In the genomic region with DNA sequence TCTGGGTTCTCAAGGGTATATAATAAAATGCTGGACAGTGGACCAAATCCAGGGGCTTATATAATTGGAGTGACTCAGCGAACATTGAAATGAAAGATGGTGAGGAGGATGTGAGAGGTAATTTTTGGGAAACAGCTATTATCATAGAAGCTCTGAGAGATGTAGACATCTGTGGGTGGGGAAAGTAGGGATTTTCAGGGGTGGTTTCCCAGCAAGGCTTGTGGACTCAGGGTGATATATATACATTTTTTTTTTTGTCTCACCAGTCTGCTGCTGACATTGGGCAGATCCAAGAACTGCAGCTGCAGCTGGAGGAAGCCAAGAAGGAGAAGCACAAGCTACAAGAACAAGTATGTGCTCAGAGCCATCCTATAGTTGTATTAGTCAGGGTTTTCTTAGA, we compare ENCODE assay signal across 22 cellular contexts.
DNase-seq lines count a peak whose midpoint lies in the region; ATAC-seq, FAIRE-seq and TF ChIP-seq lines count a peak whose summit lies in the region.
"Had no signal": no experiment of that assay in that cellular context is flagged by ENCODE, and none has a peak within 500 bp of the region (broad histone marks: within the 10 kb centered on the region; RNA-seq: fewer than 3 reads in every experiment).

No MANE protein-coding gene starts in this region.

- DNase-seq in activated CD4-positive, alpha-beta T cell treated with anti-CD3 and anti-CD28 coated beads for 36 hours: peak; percentile 7
- DNase-seq in activated CD4-positive, alpha-beta T cell treated with anti-CD3 and anti-CD28 coated beads for 1 hour: no peak
- DNase-seq in GM12892 (ENCODE audit: insufficient read length): peak; percentile 26
- DNase-seq in hepatocyte (ENCODE audit: low spot score): no peak
- DNase-seq in HPDE6-E6E7 (ENCODE audit: extremely low spot score): no peak
- DNase-seq in substantia nigra (lab: John Stamatoyannopoulos, UW): no peak
- DNase-seq: 8988T; CD8-positive, alpha-beta T cell; H7; Kasumi-1; NCI-H1694; NCI-H2081; NCI-H2171 treated with DMSO at 0.1 percent for 48 hours; NCI-H524 treated with DMSO at 0.1 percent for 48 hours; PC-9; RPMI8226; SHP77; SW 1271 had no signal

- H3K4me2 ChIP-seq in OCI-LY3 (ENCODE audit: low read length) (peak overlapping the region; percentile 78), hepatocyte (no peak overlapping the region)
- H3K4me2 ChIP-seq: PC-9 had no signal

- WGBS in hepatocyte (ENCODE audit: low lambda C conversion rate, missing lambda C conversion rate): 83% methylated on average over 1 of the region's 1 CpG

- CTCF ChIA-PET in activated CD4-positive, alpha-beta T cell treated with anti-CD3 and anti-CD28 coated beads for 36 hours (lab: Charles Lee): interaction anchor here (0.7 kb wide), 1 partner anchor 409 kb away, joined by 3 read pairs; no protein-coding TSS in a partner anchor

- H3K27ac ChIP-seq in OCI-LY3 (ENCODE audit: low read length) (peak overlapping the region; percentile 97), hepatocyte (no peak overlapping the region), substantia nigra (ENCODE audit: low read depth, low read length, poor library complexity, severe bottlenecking) (no peak overlapping the region)
- H3K27ac ChIP-seq: BLaER1 treated with 17β-estradiol and CSF1 and Interleukin-3, amounts not matched to agents 10 nM and 100 nM; PC-9 had no signal

- H2AFZ ChIP-seq in OCI-LY3 (ENCODE audit: low read depth, low read length) (no peak overlapping the region), hepatocyte (no peak overlapping the region)
- H2AFZ ChIP-seq: PC-9 had no signal

- no peak overlapping the region for H3K4me3 Mint-ChIP-seq in activated CD4-positive, alpha-beta T cell treated with anti-CD3 and anti-CD28 coated beads for 36 hours
- H3K4me3 Mint-ChIP-seq in stimulated activated memory B cell treated with anti-CD40 and anti-IgM and Interleukin-4, amounts not matched to agents 10 μg/mL and 1 μg/mL and 100 μg/mL, for 72 hours: no peak overlapping the region
- H3K4me3 Mint-ChIP-seq: CD8-positive, alpha-beta T cell had no signal

- TF ChIP-seq POLR2A in GM12892 (IDR thresholded peaks at IDR 0.05; ENCODE audit: low read depth, low read length): no peak

- no peak overlapping the region for H3K27ac Mint-ChIP-seq in activated CD4-positive, alpha-beta T cell treated with anti-CD3 and anti-CD28 coated beads for 36 hours
- H3K27ac Mint-ChIP-seq in stimulated activated memory B cell treated with anti-CD40 and anti-IgM and Interleukin-4, amounts not matched to agents 10 μg/mL and 1 μg/mL and 100 μg/mL, for 72 hours: no peak overlapping the region
- H3K27ac Mint-ChIP-seq: CD8-positive, alpha-beta T cell had no signal

- H3K4me3 ChIP-seq in OCI-LY3 (ENCODE audit: low read length) (peak overlapping the region; percentile 50), hepatocyte (no peak overlapping the region)
- H3K4me3 ChIP-seq: BLaER1 treated with 17β-estradiol and CSF1 and Interleukin-3, amounts not matched to agents 10 nM and 100 nM; PC-9 had no signal

- H4K20me1 ChIP-seq in OCI-LY3 (ENCODE audit: insufficient read depth, low read length) (no peaks in the 10 kb centered on the region), hepatocyte (ENCODE audit: insufficient read depth, poor library complexity, severe bottlenecking) (no peaks in the 10 kb centered on the region)
- H4K20me1 ChIP-seq: BLaER1 treated with 17β-estradiol and CSF1 and Interleukin-3, amounts not matched to agents 10 nM and 100 nM had no signal

- peaks cover 14% of the 10 kb centered on the region for H3K79me2 ChIP-seq in OCI-LY3 (ENCODE audit: low read length)
- no peaks in the 10 kb centered on the region for H3K79me2 ChIP-seq in hepatocyte

- no peaks in the 10 kb centered on the region for H3K9me3 Mint-ChIP-seq in activated CD4-positive, alpha-beta T cell treated with anti-CD3 and anti-CD28 coated beads for 36 hours (ENCODE audit: low read depth)
- peaks cover 6% of the 10 kb centered on the region for H3K9me3 Mint-ChIP-seq in stimulated activated memory B cell treated with anti-CD40 and anti-IgM and Interleukin-4, amounts not matched to agents 10 μg/mL and 1 μg/mL and 100 μg/mL, for 72 hours
- H3K9me3 Mint-ChIP-seq: CD8-positive, alpha-beta T cell had no signal

- H3K36me3 ChIP-seq in OCI-LY3 (replicated peaks; ENCODE audit: low read depth, low read length) (peaks cover 69% of the 10 kb centered on the region), hepatocyte (replicated peaks; ENCODE audit: insufficient read depth, low read depth) (no peaks in the 10 kb centered on the region)
- H3K36me3 ChIP-seq: BLaER1 treated with 17β-estradiol and CSF1 and Interleukin-3, amounts not matched to agents 10 nM and 100 nM had no signal

- H3K9ac ChIP-seq in OCI-LY3 (ENCODE audit: low read length): peak overlapping the region; percentile 69
- H3K9ac ChIP-seq: BLaER1 treated with 17β-estradiol and CSF1 and Interleukin-3, amounts not matched to agents 10 nM and 100 nM had no signal

- peaks cover 2% of the 10 kb centered on the region for H3K27me3 Mint-ChIP-seq in activated CD4-positive, alpha-beta T cell treated with anti-CD3 and anti-CD28 coated beads for 36 hours
- peaks cover 30% of the 10 kb centered on the region for H3K27me3 Mint-ChIP-seq in stimulated activated memory B cell treated with anti-CD40 and anti-IgM and Interleukin-4, amounts not matched to agents 10 μg/mL and 1 μg/mL and 100 μg/mL, for 72 hours

- H3K4me1 ChIP-seq in OCI-LY3 (ENCODE audit: low read length) (peaks cover 55% of the 10 kb centered on the region), hepatocyte (ENCODE audit: insufficient read depth) (no peaks in the 10 kb centered on the region)

- H3K9me2 ChIP-seq in hepatocyte (replicated peaks; ENCODE audit: insufficient read depth): no peaks in the 10 kb centered on the region

- no peak for ATAC-seq in activated CD4-positive, alpha-beta T cell treated with anti-CD3 and anti-CD28 coated beads for 36 hours
- peak; percentile 60 for ATAC-seq in stimulated activated memory B cell treated with anti-CD40 and anti-IgM and Interleukin-4, amounts not matched to agents 10 μg/mL and 1 μg/mL and 100 μg/mL, for 72 hours
- ATAC-seq: CD8-positive, alpha-beta T cell had no signal

- intact Hi-C loops in activated CD4-positive, alpha-beta T cell treated with anti-CD3 and anti-CD28 coated beads for 36 hours (cut with DNase I, micrococcal nuclease): no loop called here

- H3K4me1 Mint-ChIP-seq in activated CD4-positive, alpha-beta T cell treated with anti-CD3 and anti-CD28 coated beads for 36 hours: no peaks in the 10 kb centered on the region
- H3K4me1 Mint-ChIP-seq in stimulated activated memory B cell treated with anti-CD40 and anti-IgM and Interleukin-4, amounts not matched to agents 10 μg/mL and 1 μg/mL and 100 μg/mL, for 72 hours: no peaks in the 10 kb centered on the region

- no peaks in the 10 kb centered on the region for H3K36me3 Mint-ChIP-seq in activated CD4-positive, alpha-beta T cell treated with anti-CD3 and anti-CD28 coated beads for 36 hours (ENCODE audit: low read depth)
- H3K36me3 Mint-ChIP-seq in stimulated activated memory B cell treated with anti-CD40 and anti-IgM and Interleukin-4, amounts not matched to agents 10 μg/mL and 1 μg/mL and 100 μg/mL, for 72 hours: no peaks in the 10 kb centered on the region
- H3K36me3 Mint-ChIP-seq: CD8-positive, alpha-beta T cell had no signal

- H3K27me3 ChIP-seq in OCI-LY3 (ENCODE audit: low read depth, low read length) (no peaks in the 10 kb centered on the region), hepatocyte (no peaks in the 10 kb centered on the region)
- H3K27me3 ChIP-seq: BLaER1 treated with 17β-estradiol and CSF1 and Interleukin-3, amounts not matched to agents 10 nM and 100 nM had no signal

- H3K9me3 ChIP-seq in OCI-LY3 (ENCODE audit: insufficient read depth, low read length): no peaks in the 10 kb centered on the region
- H3K9me3 ChIP-seq in hepatocyte (ENCODE audit: low read depth): no peaks in the 10 kb centered on the region

- TF ChIP-seq CTCF in OCI-LY3 (IDR thresholded peaks at IDR 0.05; ENCODE audit: low read depth, low read length): no peak
- no peak for TF ChIP-seq CTCF in hepatocyte (IDR thresholded peaks at IDR 0.05; ENCODE audit: poor library complexity)

- POLR2A ChIA-PET in activated CD4-positive, alpha-beta T cell treated with anti-CD3 and anti-CD28 coated beads for 36 hours (lab: Charles Lee): interaction anchor here (0.6 kb wide), 1 partner anchor 1821 kb away, joined by 3 read pairs; no protein-coding TSS in a partner anchor

- peak; percentile 80 for FAIRE-seq in GM12892 (lab: Jason Lieb, UNC)
- FAIRE-seq: G401.6 had no signal

Comparison
In these comparisons a context has a peak if more than half of its experiments do, and no peak if none do; other contexts are left out.
1. DNase-seq: peak in activated CD4-positive, alpha-beta T cell treated with anti-CD3 and anti-CD28 coated beads for 36 hours (single experiment) and GM12892 (single experiment); none in activated CD4-positive, alpha-beta T cell treated with anti-CD3 and anti-CD28 coated beads for 1 hour (single experiment), hepatocyte (single experiment), HPDE6-E6E7 (single experiment) and substantia nigra (0 of 49).